Comparison of ENCODE assay signal across 15 cellular contexts in the genomic region with DNA sequence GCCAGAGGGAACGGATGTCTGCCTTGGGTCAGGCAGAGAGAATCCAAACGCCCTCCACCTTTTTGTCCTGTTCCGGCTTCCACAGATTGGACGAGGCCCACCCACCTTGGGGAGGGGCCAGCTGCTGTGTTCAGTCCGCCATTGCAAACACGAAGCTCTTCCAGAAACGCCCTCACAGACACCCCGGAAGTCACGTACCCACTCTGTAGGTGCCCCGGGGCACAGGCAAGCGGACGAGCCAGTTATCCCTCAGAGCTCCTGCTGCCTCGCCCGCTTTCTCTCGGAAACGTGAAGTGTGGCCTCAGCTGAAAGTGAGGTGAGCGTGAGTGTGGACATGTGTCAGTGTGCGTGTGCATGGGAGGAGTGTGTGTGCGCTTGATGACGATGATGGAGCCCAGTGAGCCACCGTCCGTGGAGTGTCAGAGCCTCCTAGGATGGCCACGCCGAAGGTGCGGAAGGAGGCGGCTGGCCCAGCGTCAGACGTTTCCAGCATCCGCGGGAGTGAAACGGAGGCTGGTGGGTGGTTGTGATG.
DNase-seq lines count a peak whose midpoint lies in the region; ATAC-seq and TF ChIP-seq lines count a peak whose summit lies in the region.
"Had no signal": no experiment of that assay in that cellular context is flagged by ENCODE, and none has a peak within 500 bp of the region (broad histone marks: within the 10 kb centered on the region; RNA-seq: fewer than 3 reads in every experiment).

No MANE protein-coding gene starts in this region.

- no peak overlapping the region for H2BK120ac ChIP-seq in neuronal stem cell (ENCODE audit: low read depth, low read length)

- no peak overlapping the region for H2BK5ac ChIP-seq in neuronal stem cell (ENCODE audit: low read length)

- CTCF ChIA-PET in RWPE1 (lab: Yijun Ruan, JAX) = no interaction called here

- H3K18ac ChIP-seq in neuronal stem cell (ENCODE audit: low read length) = peak overlapping the region; percentile 27

- POLR2A ChIA-PET in RWPE1 (lab: Yijun Ruan, JAX; ENCODE audit: low non-redundant PET) = no interaction called here

- H4K91ac ChIP-seq in neuronal stem cell (ENCODE audit: low read depth, low read length, poor library complexity) = no peak overlapping the region

- peak overlapping the region; percentile 53 for H4K8ac ChIP-seq in neuronal stem cell (ENCODE audit: low read depth, low read length)

- H3K9me3 ChIP-seq in SJCRH30 (replicated peaks) (no peaks in the 10 kb centered on the region), neuronal stem cell (replicated peaks in 1 of 2; ENCODE audit: control insufficient read depth in 2 of 2, insufficient read depth in 1 of 2, low read depth in 1 of 2, low read length in 2 of 2) (peaks cover 0 to 8% of the 10 kb centered on the region in 2 donors)
- H3K9me3 ChIP-seq: breast epithelium, pancreas had no signal

- no peaks in the 10 kb centered on the region for H3K79me1 ChIP-seq in neuronal stem cell (ENCODE audit: low read depth, low read length)

- no peak for ATAC-seq in HG03097 (IDR thresholded peaks at IDR 0.05; ENCODE audit: low FRiP score, unreplicated experiment)
- ATAC-seq: pancreas had no signal

- H3K14ac ChIP-seq in neuronal stem cell (ENCODE audit: low read length) = no peak overlapping the region

- no peak for TF ChIP-seq CTCF in RWPE1 (conservative IDR thresholded peaks at IDR 0.05; ENCODE audit: low read depth)

- WGBS in neuronal stem cell (ENCODE audit: extremely low coverage in 2 of 2, insufficient read length in 2 of 2, insufficient replicate concordance in 1 of 2), 2 donors = no CpG with 5 or more reads among the region's 31 CpGs

- DNase-seq in H4 (ENCODE audit: low spot score) (peak; percentile 91), NCI-H146 treated with DMSO at 0.1 percent for 48 hours (lab: John Stamatoyannopoulos, UW; ENCODE audit: unreplicated experiment) (peak; percentile 83), SJCRH30 (peak; percentile 89 to 91), neuronal stem cell (ENCODE audit: low spot score) (no peak), erythroblast (lab: John Stamatoyannopoulos, UW) (no peak), RWPE1 (ENCODE audit: low spot score) (no peak)
- DNase-seq in activated T-cell treated with anti-CD3 and anti-CD28 coated beads, Interleukin-2, amount 50 U/mL, for 1 hour = no peak
- DNase-seq: activated CD4-positive, alpha-beta T cell treated with anti-CD3 and anti-CD28 coated beads for 48 hours; activated gamma-delta T cell; hippocampal formation; mesenchymal stem cell; pancreas had no signal

- H2AFZ ChIP-seq in neuronal stem cell (ENCODE audit: low read length) = no peak overlapping the region

- H3K36me3 ChIP-seq in SJCRH30 = peaks cover 17% of the 10 kb centered on the region; the same call in 1 of the 2 replicates
- H3K36me3 ChIP-seq in neuronal stem cell (replicated peaks in 1 of 2; ENCODE audit: control insufficient read depth in 2 of 2, insufficient read depth in 2 of 2, low read length in 2 of 2) = no peaks in the 10 kb centered on the region
- H3K36me3 ChIP-seq: BLaER1, breast epithelium, pancreas had no signal

- no peaks in the 10 kb centered on the region for H3K27me3 ChIP-seq in SJCRH30
- no peaks in the 10 kb centered on the region for H3K27me3 ChIP-seq in neuronal stem cell (ENCODE audit: control insufficient read depth in 3 of 3, insufficient read depth in 3 of 3, low read depth in 1 of 3, low read length in 3 of 3)
- H3K27me3 ChIP-seq: BLaER1 had no signal

- TF ChIP-seq POLR2A in erythroblast (IDR thresholded peaks at IDR 0.05; ENCODE audit: low read length) = no peak

- no peak overlapping the region for H2BK12ac ChIP-seq in neuronal stem cell (ENCODE audit: low read length)

- H3K4ac ChIP-seq in neuronal stem cell (ENCODE audit: low read length) = no peak overlapping the region

- H2BK15ac ChIP-seq in neuronal stem cell (ENCODE audit: low read length) = no peak overlapping the region

- H3K4me2 ChIP-seq in neuronal stem cell (ENCODE audit: insufficient read depth, low read length, poor library complexity, severe bottlenecking) = no peak overlapping the region

- no peaks in the 10 kb centered on the region; the same call in 1 of the 2 replicates for H3K4me1 ChIP-seq in SJCRH30
- H3K4me1 ChIP-seq in neuronal stem cell (ENCODE audit: control insufficient read depth in 2 of 2, insufficient read depth in 1 of 2, low read depth in 1 of 2, low read length in 2 of 2) = no peaks in the 10 kb centered on the region
- H3K4me1 ChIP-seq: breast epithelium, pancreas had no signal

- H3K9ac ChIP-seq in neuronal stem cell (ENCODE audit: low read depth, low read length, poor library complexity) = no peak overlapping the region
- H3K9ac ChIP-seq: BLaER1 had no signal

- H3K23ac ChIP-seq in neuronal stem cell (ENCODE audit: low read depth, low read length, poor library complexity) = peak overlapping the region; percentile 12

- peak overlapping the region; percentile 78 for H3K4me3 ChIP-seq in SJCRH30
- no peak overlapping the region for H3K4me3 ChIP-seq in neuronal stem cell (ENCODE audit: low read length in 2 of 2)
- H3K4me3 ChIP-seq: BLaER1, pancreas had no signal

- H3K27ac ChIP-seq in SJCRH30 (peak overlapping the region; percentile 70), neuronal stem cell (replicated peaks; ENCODE audit: low read length) (no peak overlapping the region), RWPE1 (no peak overlapping the region)
- H3K27ac ChIP-seq: BLaER1, breast epithelium, pancreas had no signal

- H2AK5ac ChIP-seq in neuronal stem cell (ENCODE audit: low read depth, low read length) = no peak overlapping the region

Comparison
In these comparisons a context has a peak if more than half of its experiments do, and no peak if none do; other contexts are left out.
1. DNase-seq: peak in H4 (single experiment), NCI-H146 treated with DMSO at 0.1 percent for 48 hours (single experiment) and SJCRH30 (2 of 2); none in neuronal stem cell (single experiment), erythroblast (0 of 2), RWPE1 (single experiment) and activated T-cell treated with anti-CD3 and anti-CD28 coated beads, Interleukin-2, amount 50 U/mL, for 1 hour (single experiment).